Comparison of ENCODE assay signal across 14 cellular contexts in the genomic region with DNA sequence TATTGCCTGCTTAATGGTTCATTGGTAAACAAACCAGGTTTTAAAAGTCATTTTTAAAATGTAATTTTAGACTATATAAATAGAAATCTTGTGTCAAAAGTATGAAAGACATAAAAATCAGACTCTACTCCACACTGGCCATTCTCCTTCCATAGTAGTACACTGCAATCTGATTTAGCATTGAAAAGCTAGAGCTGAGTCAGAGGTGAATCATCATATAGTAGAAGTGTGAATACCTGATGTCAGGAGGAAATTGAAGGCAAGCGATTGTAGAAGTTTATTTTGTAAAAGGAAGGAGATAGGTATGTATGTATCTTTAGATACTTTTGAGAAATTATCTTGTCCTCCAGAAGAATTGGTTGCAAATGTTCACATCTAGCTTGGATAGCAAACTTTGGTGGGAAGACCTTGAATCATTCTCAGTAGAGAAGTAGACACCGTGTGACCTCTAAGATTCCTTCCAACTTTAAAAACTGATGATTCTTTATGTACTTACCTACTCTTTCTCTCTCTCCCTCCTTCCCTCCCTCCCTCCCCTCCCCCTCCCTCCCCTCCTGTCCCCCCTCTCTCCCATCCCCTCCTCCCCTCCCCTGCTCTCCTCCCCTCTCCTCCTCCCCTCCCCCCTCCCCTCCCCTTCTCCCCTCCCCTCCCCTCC.
A peak's percentile ranks its signal among the peaks of the same experiment; 100 is the strongest.
DNase-seq lines count a peak whose midpoint lies in the region; ATAC-seq, FAIRE-seq and TF ChIP-seq lines count a peak whose summit lies in the region.
"Had no signal": no experiment of that assay in that cellular context is flagged by ENCODE, and none has a peak within 500 bp of the region (broad histone marks: within the 10 kb centered on the region; RNA-seq: fewer than 3 reads in every experiment).

No MANE protein-coding gene starts in this region.

- no peak for DNase-seq in activated CD4-positive, alpha-beta T cell treated with anti-CD3 and anti-CD28 coated beads, Interleukin-2, amount 10 ng/mL, durations not matched to agents 24 days and 14 days
- no peak for DNase-seq in activated CD4-positive, alpha-beta T cell treated with anti-CD3 and anti-CD28 coated beads, Interleukin-2, amount 50 U/mL, for 1 hour
- DNase-seq in Panc1 (ENCODE audit: low read depth, low spot score) (peak; percentile 76), erythroblast (lab: John Stamatoyannopoulos, UW) (peak; percentile 6 to 51), small intestine (peak; percentile 4), NCI-H2029 treated with DMSO at 0.1 percent for 48 hours (lab: John Stamatoyannopoulos, UW) (no peak), CD1c-positive myeloid dendritic cell (ENCODE audit: extremely low spot score) (no peak), mesenteric fat pad (ENCODE audit: low spot score) (no peak)
- DNase-seq: activated naive CD4-positive, alpha-beta T cell treated with anti-CD3 and anti-CD28 coated beads, Interleukin-2, amount 10 ng/mL, durations not matched to agents 7 days and 5 days; spleen; stimulated activated naive CD4-positive, alpha-beta T cell treated with Interleukin-2 at 50 U/mL for 16 hours; T-helper 17 cell had no signal

- TF ChIP-seq CTCF in Panc1 (IDR thresholded peaks at IDR 0.05) = no peak

- peaks cover 4% of the 10 kb centered on the region for H3K9me3 Mint-ChIP-seq in activated CD4-positive, alpha-beta T cell treated with anti-CD3 and anti-CD28 coated beads, Interleukin-2, amount 10 ng/mL, durations not matched to agents 24 days and 14 days
- H3K9me3 Mint-ChIP-seq: activated naive CD4-positive, alpha-beta T cell treated with anti-CD3 and anti-CD28 coated beads, Interleukin-2, amount 10 ng/mL, durations not matched to agents 7 days and 5 days; mesothelial cell of epicardium had no signal

- BruUV-seq in Panc1 (replicated peaks; lab: Mats Ljungman, UMichigan) = no TSS peak

- peak; percentile 98 for ATAC-seq in Panc1
- ATAC-seq: T-helper 17 cell had no signal

- intact Hi-C loops in activated CD4-positive, alpha-beta T cell treated with anti-CD3 and anti-CD28 coated beads, Interleukin-2, amount 10 ng/mL, durations not matched to agents 24 days and 14 days (cut with micrococcal nuclease) = loop anchor here (5.0 kb wide), 1 partner anchor 34 kb away; no protein-coding TSS in a partner anchor
- intact Hi-C loops in Panc1 (cut with micrococcal nuclease; ENCODE audit: unreplicated experiment) = no loop called here

- H3K27me3 ChIP-seq in Panc1 (ENCODE audit: control insufficient read depth, insufficient read depth, low read length) (no peaks in the 10 kb centered on the region), small intestine (ENCODE audit: control insufficient read depth in 2 of 2, insufficient read depth in 2 of 2, low read length in 2 of 2) (no peaks in the 10 kb centered on the region)
- H3K27me3 ChIP-seq: esophagus muscularis mucosa, spleen had no signal

- no peak overlapping the region for H3K4me3 Mint-ChIP-seq in activated CD4-positive, alpha-beta T cell treated with anti-CD3 and anti-CD28 coated beads, Interleukin-2, amount 10 ng/mL, durations not matched to agents 24 days and 14 days
- H3K4me3 Mint-ChIP-seq: activated naive CD4-positive, alpha-beta T cell treated with anti-CD3 and anti-CD28 coated beads, Interleukin-2, amount 10 ng/mL, durations not matched to agents 7 days and 5 days; mesothelial cell of epicardium; T-helper 17 cell had no signal

- peaks cover 15% of the 10 kb centered on the region for H3K4me1 Mint-ChIP-seq in activated CD4-positive, alpha-beta T cell treated with anti-CD3 and anti-CD28 coated beads, Interleukin-2, amount 10 ng/mL, durations not matched to agents 24 days and 14 days
- H3K4me1 Mint-ChIP-seq: mesothelial cell of epicardium had no signal

- in situ Hi-C loops in Panc1 (cut with HindIII; ENCODE audit: low pct_unique_long_range_greater_than_20kb, low sequenced_read_pairs) = no loop called here

- WGBS in small intestine, 3 donors = 89 to 93% (median 91%) methylated on average over 2 of the region's 2 CpGs

- H3K27me3 Mint-ChIP-seq in activated CD4-positive, alpha-beta T cell treated with anti-CD3 and anti-CD28 coated beads, Interleukin-2, amount 10 ng/mL, durations not matched to agents 24 days and 14 days = no peaks in the 10 kb centered on the region
- H3K27me3 Mint-ChIP-seq: activated naive CD4-positive, alpha-beta T cell treated with anti-CD3 and anti-CD28 coated beads, Interleukin-2, amount 10 ng/mL, durations not matched to agents 7 days and 5 days; T-helper 17 cell had no signal

- H3K9me3 ChIP-seq in Panc1 (ENCODE audit: control insufficient read depth, insufficient read depth, low read depth, low read length) (no peaks in the 10 kb centered on the region), small intestine (ENCODE audit: control insufficient read depth, low read depth) (no peaks in the 10 kb centered on the region)
- H3K9me3 ChIP-seq: esophagus muscularis mucosa, spleen had no signal

- H3K4me1 ChIP-seq in Panc1 (ENCODE audit: control insufficient read depth, insufficient read depth, low read length) = peaks cover 3% of the 10 kb centered on the region; the same call in 1 of the 2 replicates
- no peaks in the 10 kb centered on the region for H3K4me1 ChIP-seq in small intestine (ENCODE audit: control insufficient read depth in 2 of 2, insufficient read depth in 1 of 2, low read depth in 1 of 2, low read length in 1 of 2)
- H3K4me1 ChIP-seq: esophagus muscularis mucosa had no signal

- peak overlapping the region; percentile 2 for H3K27ac Mint-ChIP-seq in activated CD4-positive, alpha-beta T cell treated with anti-CD3 and anti-CD28 coated beads, Interleukin-2, amount 10 ng/mL, durations not matched to agents 24 days and 14 days
- H3K27ac Mint-ChIP-seq: activated naive CD4-positive, alpha-beta T cell treated with anti-CD3 and anti-CD28 coated beads, Interleukin-2, amount 10 ng/mL, durations not matched to agents 7 days and 5 days; mesothelial cell of epicardium; T-helper 17 cell had no signal

- POLR2A ChIA-PET in Panc1 (lab: Charles Lee) = no interaction called here

- FAIRE-seq in small intestine (lab: Jason Lieb, UNC) = no peak

- H3K4me3 ChIP-seq in Panc1 (ENCODE audit: low read depth in 2 of 2, low read length in 2 of 2) (no peak overlapping the region), small intestine (ENCODE audit: low read depth in 1 of 2, low read length in 2 of 2) (no peak overlapping the region)
- H3K4me3 ChIP-seq: esophagus muscularis mucosa, spleen had no signal

- peaks cover 6% of the 10 kb centered on the region; the same call in 1 of the 2 replicates for H3K36me3 ChIP-seq in Panc1 (ENCODE audit: control insufficient read depth, insufficient read depth, low read length)
- peaks cover 4 to 17% of the 10 kb centered on the region in 2 donors for H3K36me3 ChIP-seq in small intestine (ENCODE audit: control insufficient read depth in 2 of 2, insufficient read depth in 2 of 2, low read length in 2 of 2)

- CTCF ChIA-PET in Panc1 (lab: Charles Lee) = no interaction called here

- H3K36me3 Mint-ChIP-seq in activated CD4-positive, alpha-beta T cell treated with anti-CD3 and anti-CD28 coated beads, Interleukin-2, amount 10 ng/mL, durations not matched to agents 24 days and 14 days (ENCODE audit: low read depth) = peaks cover 58% of the 10 kb centered on the region

- H3K27ac ChIP-seq in Panc1 (ENCODE audit: low read length) (no peak overlapping the region), small intestine (ENCODE audit: low read depth in 1 of 2, low read length in 1 of 2) (no peak overlapping the region)
- H3K27ac ChIP-seq: esophagus muscularis mucosa, spleen had no signal

- TF ChIP-seq POLR2A in erythroblast (IDR thresholded peaks at IDR 0.05; ENCODE audit: low read length) = no peak

Comparison
In these comparisons a context has a peak if more than half of its experiments do, and no peak if none do; other contexts are left out.
1. DNase-seq: peak in Panc1 (single experiment), erythroblast (2 of 2) and small intestine (single experiment); none in activated CD4-positive, alpha-beta T cell treated with anti-CD3 and anti-CD28 coated beads, Interleukin-2, amount 10 ng/mL, durations not matched to agents 24 days and 14 days (single experiment), activated CD4-positive, alpha-beta T cell treated with anti-CD3 and anti-CD28 coated beads, Interleukin-2, amount 50 U/mL, for 1 hour (single experiment), NCI-H2029 treated with DMSO at 0.1 percent for 48 hours (single experiment), CD1c-positive myeloid dendritic cell (single experiment) and mesenteric fat pad (single experiment).